8 cellular contexts compared by ENCODE assay signal in genomic region chr1:42971848-42972291, GRCh38. TPM values are rescaled to one million over a fixed set of nuclear protein-coding genes. Genes with fewer than 3 reads are reported as not detected.
DNase-seq lines count a peak whose midpoint lies in the region; TF ChIP-seq lines count a peak whose summit lies in the region.
"Had no signal": no experiment of that assay in that cellular context is flagged by ENCODE, and none has a peak within 500 bp of the region (broad histone marks: within the 10 kb centered on the region; RNA-seq: fewer than 3 reads in every experiment).

No MANE protein-coding gene starts in this region.

- peaks cover 6% of the 10 kb centered on the region for H3K4me1 ChIP-seq in GM23248 (ENCODE audit: insufficient read depth)

- no peaks in the 10 kb centered on the region for H3K9me3 ChIP-seq in GM23248 (ENCODE audit: low read depth)

- H3K27ac ChIP-seq in GM23248, result no peak overlapping the region

- H3F3A ChIP-seq in GM23248 (ENCODE audit: insufficient read depth), result peaks cover 20% of the 10 kb centered on the region

- WGBS in GM23248 (ENCODE audit: low coverage in 1 of 2, low lambda C conversion rate in 2 of 2, missing lambda C conversion rate in 2 of 2), 2 experiments, result 78 to 84% methylated on average over 4 of the region's 4 CpGs

- H3K4me2 ChIP-seq in GM23248 (ENCODE audit: unreplicated experiment), result no peak overlapping the region

- peaks cover 0 to 2% (median 2%) of the 10 kb centered on the region in 3 donors for H3K27me3 Mint-ChIP-seq in immature natural killer cell (ENCODE audit: low read depth in 3 of 3)

- no peak overlapping the region for H3K27ac Mint-ChIP-seq in immature natural killer cell

- no peak overlapping the region for H3K4me3 Mint-ChIP-seq in immature natural killer cell

- H3K9ac ChIP-seq in GM23248, result no peak overlapping the region

- H2AFZ ChIP-seq in GM23248, result no peak overlapping the region

- H3K36me3 Mint-ChIP-seq in immature natural killer cell, result peaks cover 8 to 14% (median 12%) of the 10 kb centered on the region in 3 donors

- H3K79me2 ChIP-seq in GM23248 (ENCODE audit: insufficient read depth), result no peaks in the 10 kb centered on the region

- DNase-seq in GM23248, result peak; percentile 54
- DNase-seq in SK-MEL-5 (ENCODE audit: low read depth, low spot score), result peak; percentile 23
- peak; percentile 91 for DNase-seq in fibroblast of the aortic adventitia (ENCODE audit: low read depth)
- peak; percentile 38 for DNase-seq in superior temporal gyrus (ENCODE audit: extremely low spot score)
- DNase-seq in Kasumi-1 (lab: John Stamatoyannopoulos, UW), result no peak
- DNase-seq in immature natural killer cell, result no peak
- DNase-seq in GOT3 (lab: John Stamatoyannopoulos, UW), result no peak
- DNase-seq: cortex of kidney had no signal

- H4K20me1 ChIP-seq in GM23248 (ENCODE audit: insufficient read depth), result no peaks in the 10 kb centered on the region

- no peaks in the 10 kb centered on the region for H3K9me2 ChIP-seq in GM23248 (ENCODE audit: insufficient read depth)

- in situ Hi-C loops in GM23248 (cut with MboI) (no loop called here), SK-MEL-5 (cut with HindIII; ENCODE audit: low pct_unique_long_range_greater_than_20kb, low sequenced_read_pairs) (no loop called here)

- no peak for TF ChIP-seq CTCF in fibroblast of the aortic adventitia (IDR thresholded peaks at IDR 0.05; ENCODE audit: insufficient read depth, low read length)

- H3K36me3 ChIP-seq in GM23248 (ENCODE audit: low read depth), result no peaks in the 10 kb centered on the region

- H3K27me3 ChIP-seq in GM23248 (replicated peaks; ENCODE audit: insufficient read depth), result no peaks in the 10 kb centered on the region

- H3K4me3 ChIP-seq in GM23248 (no peak overlapping the region), fibroblast of the aortic adventitia (ENCODE audit: low read depth, low read length) (no peak overlapping the region)

- peaks cover 6 to 7% of the 10 kb centered on the region in 2 donors for H3K4me1 Mint-ChIP-seq in immature natural killer cell

- H3K9me3 Mint-ChIP-seq in immature natural killer cell, result no peaks in the 10 kb centered on the region

RNA-seq across cellular contexts. Expression of gene SLC2A1, which starts 13.2 kb away (rescaled TPM):
- total RNA-seq in GM23248 (2014; rRNA removed; shearing (Covaris generic)), result 315 and 361 TPM in 2 replicates
- polyA plus RNA-seq in GM23248 (2016; fragmentation: Nextera tagmentation; extraction: Ambion mirVana), result 142 and 143 TPM in 2 replicates
- total RNA-seq in SK-MEL-5 (2014; rRNA removed; shearing (Covaris generic)), result 30.4 and 40.6 TPM in 2 replicates
- 19.4 and 22.1 TPM in 2 replicates for polyA plus RNA-seq in SK-MEL-5 (2015; cell fraction: cytosol; rRNA removed)
- 6.7 and 10.0 TPM in 2 replicates for polyA plus RNA-seq in SK-MEL-5 (2015; cell fraction: nucleus; rRNA removed)
- 5.4 and 16.3 TPM in 2 replicates for total RNA-seq in fibroblast of the aortic adventitia (ENCODE audit: low replicate concordance)
- 10 to 100 TPM; 39.1 to 55.0 (median 42.4) TPM for polyA plus RNA-seq in immature natural killer cell

Comparison
In these comparisons a context has a peak if more than half of its experiments do, and no peak if none do; other contexts are left out.
1. DNase-seq: peak in GM23248 (single experiment), SK-MEL-5 (single experiment), fibroblast of the aortic adventitia (single experiment) and superior temporal gyrus (single experiment); none in Kasumi-1 (0 of 2), immature natural killer cell (0 of 3) and GOT3 (single experiment).